31 cellular contexts compared by ENCODE assay signal in the genomic region with DNA sequence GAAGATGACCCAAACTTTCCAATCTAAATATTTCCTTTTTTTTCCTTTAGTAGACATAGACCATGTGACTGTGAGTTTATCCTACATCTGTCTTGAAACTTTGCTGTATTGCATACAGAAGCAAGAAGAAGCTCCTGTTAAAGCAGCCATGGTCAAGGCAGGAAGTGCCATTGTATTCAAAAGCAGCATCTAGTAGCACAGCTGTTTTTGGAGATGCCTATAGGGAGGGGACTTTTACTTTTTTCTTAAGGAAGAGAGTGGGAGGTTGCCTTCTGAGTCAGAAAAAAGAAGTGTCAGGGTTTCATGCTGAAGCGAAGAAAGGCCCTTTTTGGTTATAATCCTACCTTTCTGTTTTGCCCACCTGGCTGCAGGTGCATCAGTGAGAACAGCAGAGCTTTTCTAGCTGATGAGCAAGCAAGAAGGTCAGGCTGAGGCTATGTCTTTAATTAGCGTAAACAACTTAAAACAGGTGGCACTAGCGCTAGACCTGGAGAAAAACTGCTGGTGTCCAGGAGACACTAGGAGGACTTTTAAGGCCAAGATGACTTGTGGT.
"Had no signal": no experiment of that assay in that cellular context is flagged by ENCODE, and none has a peak within 500 bp of the region (broad histone marks: within the 10 kb centered on the region; RNA-seq: fewer than 3 reads in every experiment).

No MANE protein-coding gene starts in this region.

- DNase-seq: activated CD4-positive, alpha-beta memory T cell treated with anti-CD3 and anti-CD28 coated beads, Interleukin-2, amount 10 ng/mL, durations not matched to agents 7 days and 5 days; activated CD4-positive, alpha-beta T cell treated with anti-CD3 and anti-CD28 coated beads for 1 hour; activated CD4-positive, alpha-beta T cell treated with anti-CD3 and anti-CD28 coated beads for 4 hours; activated CD4-positive, alpha-beta T cell treated with anti-CD3 and anti-CD28 coated beads, Interleukin-2, amount 10 ng/mL, durations not matched to agents 7 days and 5 days; activated CD4-positive, alpha-beta T cell treated with anti-CD3 and anti-CD28 coated beads, Interleukin-2, amount 50 U/mL, for 4 hours; activated CD8-positive, alpha-beta memory T cell treated with anti-CD3 and anti-CD28 coated beads, Interleukin-2, amount 50 U/mL, for 48 hours; activated gamma-delta T cell; activated naive CD4-positive, alpha-beta T cell; activated naive CD4-positive, alpha-beta T cell treated with anti-CD3 and anti-CD28 coated beads, Interleukin-2, amount 10 ng/mL, durations not matched to agents 7 days and 5 days; activated naive CD8-positive, alpha-beta T cell treated with anti-CD3 and anti-CD28 coated beads, Interleukin-2, amount 10 ng/mL, durations not matched to agents 7 days and 5 days; activated T-cell treated with anti-CD3 and anti-CD28 coated beads for 4 hours; activated T-cell treated with anti-CD3 and anti-CD28 coated beads, Interleukin-2, amount 50 U/mL, for 24 hours; activated T-cell treated with anti-CD3 and anti-CD28 coated beads, Interleukin-2, amount 50 U/mL, for 72 hours; central memory CD4-positive, alpha-beta T cell; cerebellar nuclear complex; colonic mucosa; effector CD8-positive, alpha-beta T cell; esophagus squamous epithelium; glutamatergic neuron; heart right ventricle; T-helper 17 cell had no signal

- H3K27me3 ChIP-seq: ascending aorta, breast epithelium, cardiac muscle cell, colonic mucosa, esophagus squamous epithelium, heart right ventricle, hepatocyte had no signal

- H3K36me3 ChIP-seq: ascending aorta, breast epithelium, cardiac muscle cell, colonic mucosa, esophagus squamous epithelium, heart right ventricle had no signal

- H3K4me2 ChIP-seq: hepatocyte had no signal

- H2AFZ ChIP-seq: hepatocyte had no signal

- H3K79me2 ChIP-seq: hepatocyte had no signal

- H3K27ac ChIP-seq: ascending aorta, breast epithelium, cardiac muscle cell, colonic mucosa, epithelial cell of prostate, esophagus squamous epithelium, heart right ventricle, hepatocyte had no signal

- ATAC-seq: activated naive CD4-positive, alpha-beta T cell treated with anti-CD3 and anti-CD28 coated beads, Interleukin-2, amount 50 U/mL, for 72 hours; activated T-cell treated with anti-CD3 and anti-CD28 coated beads, Interleukin-2, amount 50 U/mL, for 72 hours; heart right ventricle; T-helper 17 cell; WTC11 had no signal

- FAIRE-seq: endometrium, endothelial cell of umbilical vein, frontal cortex had no signal

- H3K9me3 ChIP-seq: ascending aorta, breast epithelium, colonic mucosa, esophagus squamous epithelium, heart right ventricle had no signal

- H3K4me3 ChIP-seq: ascending aorta, breast epithelium, cardiac muscle cell, colonic mucosa, esophagus squamous epithelium, heart right ventricle, hepatocyte had no signal

- H3K4me1 ChIP-seq: ascending aorta, breast epithelium, colonic mucosa, esophagus squamous epithelium had no signal
